In the genomic region with DNA sequence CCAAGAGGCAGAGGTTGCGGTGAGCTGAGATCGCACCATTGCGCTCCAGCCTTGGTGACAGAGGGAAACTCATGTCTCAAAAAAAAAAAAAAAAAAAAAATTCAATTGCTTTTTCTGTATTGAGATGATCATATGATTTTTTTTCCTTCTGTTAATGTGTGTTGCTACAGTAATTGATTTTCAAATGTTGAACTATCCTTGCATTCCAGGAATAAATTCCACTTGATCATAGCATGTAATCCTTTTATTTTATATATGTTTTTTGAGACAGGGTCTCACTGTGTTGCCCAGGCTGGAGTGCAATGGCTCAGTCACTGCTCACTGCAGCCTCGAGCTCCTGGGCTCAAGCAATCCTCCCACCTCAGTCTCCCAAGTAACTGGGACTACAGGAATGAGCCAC, we compare ENCODE assay signal across 29 cellular contexts. TPM values are rescaled to one million over a fixed set of nuclear protein-coding genes. Genes with fewer than 3 reads are reported as not detected.
DNase-seq lines count a peak whose midpoint lies in the region; ATAC-seq, FAIRE-seq and TF ChIP-seq lines count a peak whose summit lies in the region.
"Had no signal": no experiment of that assay in that cellular context is flagged by ENCODE, and none has a peak within 500 bp of the region (broad histone marks: within the 10 kb centered on the region; RNA-seq: fewer than 3 reads in every experiment).

No MANE protein-coding gene starts in this region.

- H3F3A ChIP-seq in neural progenitor cell (ENCODE audit: low read depth): no peaks in the 10 kb centered on the region

- H3K4me1 ChIP-seq in K562 (replicated peaks in 1 of 2; ENCODE audit: control insufficient read depth in 2 of 2, insufficient read depth in 2 of 2, low read length in 2 of 2) (peaks cover 10 to 19% of the 10 kb centered on the region in 2 experiments), neural progenitor cell (no peaks in the 10 kb centered on the region)
- H3K4me1 ChIP-seq: BE2C had no signal

- no CpG with 5 or more reads among the region's 4 CpGs for WGBS in K562 (ENCODE audit: insufficient coverage, low coverage, missing lambda C conversion rate)

- H3K4me3 Mint-ChIP-seq in neural progenitor cell: peak overlapping the region; percentile 57
- H3K4me3 Mint-ChIP-seq: CD14-positive monocyte; CD4-positive, alpha-beta memory T cell; CD8-positive, alpha-beta memory T cell had no signal

- no peak overlapping the region for H3K27ac ChIP-seq in K562 (ENCODE audit: extremely low read depth, low read depth, low read length)
- no peak overlapping the region for H3K27ac ChIP-seq in neural progenitor cell
- H3K27ac ChIP-seq: BLaER1 had no signal

- BruUV-seq in K562 (replicated peaks; lab: Mats Ljungman, UMichigan): no TSS peak

- H3K9ac ChIP-seq in K562 (ENCODE audit: insufficient read depth in 1 of 2, low read depth in 2 of 2, low read length in 2 of 2): no peak overlapping the region
- H3K9ac ChIP-seq in neural progenitor cell: no peak overlapping the region
- H3K9ac ChIP-seq: BLaER1 had no signal

- intact Hi-C loops in K562 (cut with micrococcal nuclease): no loop called here

- H3K4me3 ChIP-seq in K562 (no peak overlapping the region), neural progenitor cell (no peak overlapping the region)
- H3K4me3 ChIP-seq: BLaER1, GM12878 had no signal

- H3K9me3 Mint-ChIP-seq in neural progenitor cell: peaks cover 22% of the 10 kb centered on the region

- H4K20me1 ChIP-seq in K562 (replicated peaks; ENCODE audit: control insufficient read depth, insufficient read depth, low read length) (no peaks in the 10 kb centered on the region), neural progenitor cell (ENCODE audit: low read depth) (no peaks in the 10 kb centered on the region)
- H4K20me1 ChIP-seq: BLaER1 had no signal

- no peaks in the 10 kb centered on the region for H3K36me3 Mint-ChIP-seq in neural progenitor cell
- H3K36me3 Mint-ChIP-seq: CD14-positive monocyte had no signal

- POLR2A ChIA-PET in K562 (lab: Yijun Ruan, JAX): no interaction called here

- no peak for TF ChIP-seq POLR2A in K562 (conservative IDR thresholded peaks at IDR 0.05)

- DNase-seq in K562 (ENCODE audit: extremely low read depth in 1 of 4, low spot score in 3 of 4): no peak
- DNase-seq in neural progenitor cell (ENCODE audit: low spot score): no peak
- DNase-seq in activated CD4-positive, alpha-beta T cell treated with anti-CD3 and anti-CD28 coated beads for 1 hour: no peak
- no peak for DNase-seq in nucleus accumbens (lab: John Stamatoyannopoulos, UW)
- no peak for DNase-seq in cerebellar cortex (ENCODE audit: low spot score)
- DNase-seq: 8988T; ACHN; BE2C; C1 segment of cervical spinal cord; CD4-positive, alpha-beta memory T cell; CD4-positive, CD25-positive, alpha-beta regulatory T cell; CD8-positive, alpha-beta memory T cell; COR-L47; DMS 273 treated with DMSO at 0.1 percent for 48 hours; DMS153; DMS53; DMS79; DND-41; EL; GDM1 had no signal

- no peak for FAIRE-seq in K562 (lab: Jason Lieb, UNC)
- FAIRE-seq: A204.1, GM12878, GM12892, GM18507 had no signal

- H3K27me3 ChIP-seq in K562 (ENCODE audit: control insufficient read depth in 2 of 2, insufficient read depth in 2 of 2, low read length in 2 of 2): no peaks in the 10 kb centered on the region
- H3K27me3 ChIP-seq in neural progenitor cell: no peaks in the 10 kb centered on the region
- H3K27me3 ChIP-seq: BE2C, BLaER1 had no signal

- TF ChIP-seq CTCF in K562 (IDR thresholded peaks at IDR 0.05 in 2 of 3, conservative IDR thresholded peaks at IDR 0.05 in 1 of 3; ENCODE audit: insufficient read depth in 2 of 3, low read depth in 1 of 3, low read length in 3 of 3) (no peak), neural progenitor cell (IDR thresholded peaks at IDR 0.05) (no peak)

- TF ChIP-seq EP300 in K562 (IDR thresholded peaks at IDR 0.05; ENCODE audit: low read length): no peak

- TF ChIP-seq RAD21 in K562 (CRISPR knock-in tag; conservative IDR thresholded peaks at IDR 0.05 in 1 of 2, IDR thresholded peaks at IDR 0.05 in 1 of 2): no peak

- CTCF ChIA-PET in K562 (lab: Yijun Ruan, JAX; ENCODE audit: low intra/inter-chr PET ratio): no interaction called here

- no peak overlapping the region for H3K27ac Mint-ChIP-seq in neural progenitor cell
- H3K27ac Mint-ChIP-seq: CD4-positive, alpha-beta memory T cell; CD4-positive, CD25-positive, alpha-beta regulatory T cell; CD8-positive, alpha-beta memory T cell had no signal

- no peak for ATAC-seq in K562
- ATAC-seq: GM12878 had no signal

- H3K4me2 ChIP-seq in K562 (ENCODE audit: insufficient read depth, low read length) (no peak overlapping the region), neural progenitor cell (no peak overlapping the region)
- H3K4me2 ChIP-seq: BLaER1 had no signal

- no peaks in the 10 kb centered on the region; the same call in 2 of the 3 replicates for H3K36me3 ChIP-seq in K562 (ENCODE audit: control insufficient read depth, insufficient read depth, low read length)
- H3K36me3 ChIP-seq in neural progenitor cell: no peaks in the 10 kb centered on the region
- H3K36me3 ChIP-seq: BE2C, BLaER1 had no signal

- H3K4me1 Mint-ChIP-seq in neural progenitor cell: peaks cover 10% of the 10 kb centered on the region
- H3K4me1 Mint-ChIP-seq: CD4-positive, alpha-beta memory T cell; CD4-positive, CD25-positive, alpha-beta regulatory T cell; CD8-positive, alpha-beta memory T cell had no signal

- H3K79me2 ChIP-seq in K562 (ENCODE audit: control insufficient read depth, insufficient read depth, low read length) (no peaks in the 10 kb centered on the region), neural progenitor cell (ENCODE audit: low read depth) (no peaks in the 10 kb centered on the region)

- H3K27me3 Mint-ChIP-seq in neural progenitor cell (ENCODE audit: insufficient read depth, low read depth): peaks cover 4% of the 10 kb centered on the region

- peaks cover 3% of the 10 kb centered on the region for H3K9me1 ChIP-seq in K562 (ENCODE audit: control insufficient read depth, insufficient read depth, low read length)

- in situ Hi-C loops in K562 (cut with MboI): no loop called here

- peaks cover 2% of the 10 kb centered on the region; the same call in 1 of the 2 replicates for H3K9me3 ChIP-seq in K562 (replicated peaks; ENCODE audit: control insufficient read depth, insufficient read depth, low read depth, low read length)
- H3K9me3 ChIP-seq in neural progenitor cell (ENCODE audit: low read depth): no peaks in the 10 kb centered on the region

- no peak overlapping the region for H2AFZ ChIP-seq in K562 (ENCODE audit: low read depth, low read length)
- no peak overlapping the region for H2AFZ ChIP-seq in neural progenitor cell (replicated peaks)

RNA-seq across cellular contexts. Expression of a gene that starts 33.3 kb away (rescaled TPM):
- 2.1 and 2.8 TPM in 2 replicates for total RNA-seq in K562 (2011; cell fraction: chromatin; rRNA removed; ENCODE audit: low replicate concordance)
- 0.39 and 1.3 TPM in 2 replicates for total RNA-seq in K562 (2011; cell fraction: nucleolus; rRNA removed)
- 0.69 and 1.2 TPM in 2 replicates for total RNA-seq in K562 (2011; cell fraction: nucleoplasm; rRNA removed)
- 0.09 and 0.33 TPM in 2 replicates for total RNA-seq in K562 (2014; rRNA removed)
- total RNA-seq in K562 (2014; rRNA removed; fragmentation: Illumina TruSeq; extraction: Trizol): 0.10 and 0.22 TPM in 2 replicates
- 0.30 and 0.43 TPM in 2 replicates for total RNA-seq in K562 (2015; rRNA removed; fragmentation: Illumina TruSeq; extraction: Trizol)
- total RNA-seq in K562 (2021): 0.33 and 0.34 TPM in 2 replicates
- polyA plus RNA-seq in K562 (2011; rRNA removed): 0.40 and 0.43 TPM in 2 replicates
- polyA plus RNA-seq in K562 (2011; cell fraction: cytosol; rRNA removed): 0.16 and 0.18 TPM in 2 replicates
- 2.0 and 2.7 TPM in 2 replicates for polyA plus RNA-seq in K562 (2011; cell fraction: nucleus; rRNA removed)
- 0.61 and 1.1 TPM in 2 replicates for polyA plus RNA-seq in K562 (2012)
- 0.15 and 0.24 TPM in 2 replicates for polyA plus RNA-seq in K562 (2014; fragmentation: Illumina TruSeq; extraction: Trizol)
- under 1 TPM; 0.06 to 0.10 TPM for polyA plus RNA-seq in K562 (2014; fragmentation: Nextera tagmentation; extraction: Ambion mirVana)
- polyA plus RNA-seq in K562 (2014; rRNA removed): 0.15 and 0.85 TPM in 2 replicates
- polyA minus RNA-seq in K562 (2011; rRNA and poly(A)+ RNA removed): 0.21 and 0.24 TPM in 2 replicates
- polyA minus RNA-seq in K562 (2011; cell fraction: cytosol; rRNA and poly(A)+ RNA removed): not detected in 2 replicates
- polyA minus RNA-seq in K562 (2011; cell fraction: nucleus; rRNA and poly(A)+ RNA removed): 0.27 and 1.2 TPM in 2 replicates
- total RNA-seq in neural progenitor cell (ENCODE audit: low replicate concordance): 0.99 TPM in 1 of 2 replicates, not detected in the other
- total RNA-seq: A673; CD4-positive, alpha-beta memory T cell; CD4-positive, CD25-positive, alpha-beta regulatory T cell; CD8-positive, alpha-beta memory T cell; G401; GM12878 had no signal
- polyA plus RNA-seq: CD4-positive, alpha-beta memory T cell; CD4-positive, CD25-positive, alpha-beta regulatory T cell; CD8-positive, alpha-beta memory T cell had no signal

RNA-seq across cellular contexts. Expression of a gene that starts 37.9 kb away (rescaled TPM):
- 0.39 and 1.0 TPM in 2 replicates for total RNA-seq in K562 (2011; cell fraction: chromatin; rRNA removed; ENCODE audit: low replicate concordance)
- total RNA-seq in K562 (2011; cell fraction: nucleolus; rRNA removed): 0.92 and 1.0 TPM in 2 replicates
- total RNA-seq in K562 (2011; cell fraction: nucleoplasm; rRNA removed): 0.51 and 0.61 TPM in 2 replicates
- total RNA-seq in K562 (2014; rRNA removed) (0.24 and 0.27 TPM in 2 replicates), K562 (2014; rRNA removed; fragmentation: Illumina TruSeq; extraction: Trizol) (0.06 and 0.15 TPM in 2 replicates), K562 (2015; rRNA removed; fragmentation: Illumina TruSeq; extraction: Trizol) (0.98 and 1.1 TPM in 2 replicates), K562 (2021) (0.54 and 0.66 TPM in 2 replicates), neural progenitor cell (ENCODE audit: low replicate concordance) (not detected in 2 replicates)
- polyA plus RNA-seq in K562 (2011; rRNA removed) (0.22 and 0.85 TPM in 2 replicates), K562 (2014; fragmentation: Illumina TruSeq; extraction: Trizol) (0.36 and 0.39 TPM in 2 replicates), K562 (2014; fragmentation: Nextera tagmentation; extraction: Ambion mirVana) (under 1 TPM; 0.06 to 0.13 TPM), K562 (2014; rRNA removed) (0.38 and 0.91 TPM in 2 replicates)
- polyA plus RNA-seq in K562 (2011; cell fraction: cytosol; rRNA removed): 0.37 and 1.4 TPM in 2 replicates
- 0.49 and 1.1 TPM in 2 replicates for polyA plus RNA-seq in K562 (2011; cell fraction: nucleus; rRNA removed)
- 1.8 and 2.2 TPM in 2 replicates for polyA plus RNA-seq in K562 (2012)
- polyA minus RNA-seq in K562 (2011; rRNA and poly(A)+ RNA removed): 0.15 and 1.4 TPM in 2 replicates
- polyA minus RNA-seq in K562 (2011; cell fraction: cytosol; rRNA and poly(A)+ RNA removed): 1.3 TPM in 1 of 2 replicates, not detected in the other
- 0.11 and 0.27 TPM in 2 replicates for polyA minus RNA-seq in K562 (2011; cell fraction: nucleus; rRNA and poly(A)+ RNA removed)
- total RNA-seq: CD4-positive, alpha-beta memory T cell; Daoy; G401; GM12878 had no signal

RNA-seq across cellular contexts. Expression of a gene that starts 47.4 kb away (rescaled TPM):
- total RNA-seq in K562 (2011; cell fraction: chromatin; rRNA removed; ENCODE audit: low replicate concordance): 2.9 and 7.9 TPM in 2 replicates
- 4.5 and 5.7 TPM in 2 replicates for total RNA-seq in K562 (2011; cell fraction: nucleolus; rRNA removed)
- total RNA-seq in K562 (2011; cell fraction: nucleoplasm; rRNA removed): 4.0 and 4.1 TPM in 2 replicates
- total RNA-seq in K562 (2014; rRNA removed) (0.61 and 1.0 TPM in 2 replicates), K562 (2014; rRNA removed; fragmentation: Illumina TruSeq; extraction: Trizol) (0.06 and 0.07 TPM in 2 replicates), K562 (2015; rRNA removed; fragmentation: Illumina TruSeq; extraction: Trizol) (0.15 and 0.29 TPM in 2 replicates), K562 (2021) (3.0 and 3.9 TPM in 2 replicates), neural progenitor cell (ENCODE audit: low replicate concordance) (0.88 and 1.9 TPM in 2 replicates)
- polyA plus RNA-seq in K562 (2011; rRNA removed) (1.1 and 1.7 TPM in 2 replicates), K562 (2014; fragmentation: Illumina TruSeq; extraction: Trizol) (0.22 and 0.72 TPM in 2 replicates), K562 (2014; fragmentation: Nextera tagmentation; extraction: Ambion mirVana) (under 1 TPM in 1 of 2 experiments, not detected in 1; 0.01 TPM), K562 (2014; rRNA removed) (1.7 and 1.9 TPM in 2 replicates)
- 2.4 and 3.0 TPM in 2 replicates for polyA plus RNA-seq in K562 (2011; cell fraction: cytosol; rRNA removed)
- 7.8 and 9.9 TPM in 2 replicates for polyA plus RNA-seq in K562 (2011; cell fraction: nucleus; rRNA removed)
- polyA plus RNA-seq in K562 (2012): 2.1 and 7.6 TPM in 2 replicates
- 0.24 and 0.60 TPM in 2 replicates for polyA minus RNA-seq in K562 (2011; rRNA and poly(A)+ RNA removed)
- 1.1 and 2.9 TPM in 2 replicates for polyA minus RNA-seq in K562 (2011; cell fraction: cytosol; rRNA and poly(A)+ RNA removed)
- polyA minus RNA-seq in K562 (2011; cell fraction: nucleus; rRNA and poly(A)+ RNA removed): 1.2 and 1.7 TPM in 2 replicates
- total RNA-seq: CD4-positive, alpha-beta memory T cell; CD4-positive, CD25-positive, alpha-beta regulatory T cell had no signal
- polyA plus RNA-seq: CD4-positive, alpha-beta memory T cell; CD4-positive, CD25-positive, alpha-beta regulatory T cell; CD8-positive, alpha-beta memory T cell had no signal
